17 cellular contexts compared by ENCODE assay signal in genomic region chr3:96209703-96210102, GRCh38.
"Had no signal": no experiment of that assay in that cellular context is flagged by ENCODE, and none has a peak within 500 bp of the region (broad histone marks: within the 10 kb centered on the region; RNA-seq: fewer than 3 reads in every experiment).

No MANE protein-coding gene starts in this region.

- H3K27ac ChIP-seq: coronary artery, lower lobe of right lung, stomach, thyroid gland, vagina had no signal

- FAIRE-seq: small intestine had no signal

- H3K4me1 ChIP-seq: lower lobe of right lung, stomach, thyroid gland, vagina had no signal

- H3K4me3 ChIP-seq: coronary artery, lower lobe of right lung, stomach, thyroid gland, vagina had no signal

- ATAC-seq: activated T-helper 17 cell treated with anti-CD3 and anti-CD28 coated beads, Interleukin-2, amount 50 U/mL, for 72 hours; left cardiac atrium; lower lobe of right lung; naive thymus-derived CD4-positive, alpha-beta T cell; right cardiac atrium had no signal

- DNase-seq: activated CD4-positive, alpha-beta T cell treated with anti-CD3 and anti-CD28 coated beads, Interleukin-2, amount 10 ng/mL, durations not matched to agents 7 days and 5 days; activated CD4-positive, CD25-positive, alpha-beta regulatory T cell; activated CD8-positive, alpha-beta memory T cell treated with anti-CD3 and anti-CD28 coated beads for 24 hours; activated naive CD4-positive, alpha-beta T cell treated with anti-CD3 and anti-CD28 coated beads for 36 hours; central memory CD4-positive, alpha-beta T cell; effector CD4-positive, alpha-beta T cell; hypothalamus; left cardiac atrium; lower lobe of right lung; naive thymus-derived CD4-positive, alpha-beta T cell; right cardiac atrium; small intestine; stomach; thyroid gland had no signal

- H3K27me3 ChIP-seq: stomach, thyroid gland, vagina had no signal

- H3K36me3 ChIP-seq: lower lobe of right lung, stomach, thyroid gland, vagina had no signal

- H3K9me3 ChIP-seq: lower lobe of right lung, thyroid gland, vagina had no signal
